ENCODE assay signal across 17 cellular contexts in the genomic region with DNA sequence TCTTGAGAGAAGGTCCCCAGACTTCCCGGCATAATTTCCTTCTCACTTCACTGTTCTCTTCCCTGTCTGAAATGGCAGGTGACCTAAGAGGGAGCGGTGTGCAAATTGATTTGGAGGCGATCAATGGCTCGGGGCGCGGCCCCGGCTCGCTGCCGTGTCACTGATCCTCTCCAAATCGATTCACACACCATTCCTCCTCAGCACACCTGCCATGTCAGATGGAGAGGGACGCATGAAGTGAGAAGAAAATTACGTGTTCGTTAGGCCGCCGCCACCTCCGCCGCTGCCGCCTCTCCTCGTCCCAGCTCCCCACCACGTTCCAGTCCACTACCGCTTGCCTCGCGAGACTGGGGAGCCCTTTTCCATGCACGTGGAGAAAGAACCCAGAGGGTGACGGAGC.
"Had no signal": no experiment of that assay in that cellular context is flagged by ENCODE, and none has a peak within 500 bp of the region (broad histone marks: within the 10 kb centered on the region; RNA-seq: fewer than 3 reads in every experiment).

No MANE protein-coding gene starts in this region.

- DNase-seq: dermis blood vessel endothelial cell; dorsolateral prefrontal cortex; effector CD4-positive, alpha-beta T cell; effector memory CD4-positive, alpha-beta T cell; foreskin keratinocyte; heart left ventricle; hypothalamus; immature natural killer cell; islet precursor cell; kidney; kidney glomerular epithelial cell; left lung; left ventricle myocardium superior; lower lobe of right lung; mesenchymal stem cell; mucosa of descending colon had no signal

- ATAC-seq: gastroesophageal sphincter, heart left ventricle, left lung, left ventricle myocardium superior, lower lobe of right lung, mucosa of descending colon had no signal
